Comparison of ENCODE assay signal across 1 cellular context in the genomic region with DNA sequence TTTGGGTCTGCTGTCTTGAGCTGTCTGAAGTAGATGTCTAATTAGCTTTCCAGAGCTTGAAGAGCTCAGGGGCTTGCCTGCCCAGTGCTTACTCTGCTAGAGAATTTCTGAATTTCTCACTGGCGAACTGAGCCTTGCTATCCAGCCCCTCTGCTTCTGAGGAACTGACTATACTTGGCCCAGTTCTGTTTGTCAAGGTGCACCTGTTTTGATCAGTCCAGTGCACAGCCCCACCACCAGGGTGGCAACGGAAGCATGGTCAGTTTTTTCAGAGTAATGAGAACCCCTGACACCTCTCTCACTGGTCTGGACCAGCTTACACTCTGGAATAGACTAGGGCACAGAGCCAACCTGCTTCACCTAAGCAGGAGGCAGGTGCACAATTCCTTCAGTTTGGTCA.
TF ChIP-seq lines count a peak whose summit lies in the region.

No MANE protein-coding gene starts in this region.

TF ChIP-seq in IMR-90, 13 proteins besides CTCF, POLR2A, EP300 and RAD21:
- no peak for TF ChIP-seq RFX5 (IDR thresholded peaks at IDR 0.05; ENCODE audit: low read depth, low read length)
